1 cellular context compared by ENCODE assay signal in genomic region chr6:22474283-22474682, GRCh38.
TF ChIP-seq lines count a peak whose summit lies in the region.

No MANE protein-coding gene starts in this region.

TF ChIP-seq in SK-N-SH treated with all-trans-retinoic acid at 6 μM for 48 hours, 23 proteins besides CTCF, POLR2A, EP300 and RAD21 (continued from another document):
- TF ChIP-seq POU6F1 (CRISPR knock-in tag; IDR thresholded peaks at IDR 0.05; ENCODE audit: borderline replicate concordance, low read depth): no peak
- no peak for TF ChIP-seq TCF4 (CRISPR knock-in tag; IDR thresholded peaks at IDR 0.05; ENCODE audit: borderline replicate concordance)
- no peak for TF ChIP-seq OSR1 (CRISPR knock-in tag; IDR thresholded peaks at IDR 0.05)
- no peak for TF ChIP-seq ESRRG (CRISPR knock-in tag; IDR thresholded peaks at IDR 0.05)
- TF ChIP-seq ZFP30 (CRISPR knock-in tag; IDR thresholded peaks at IDR 0.05): no peak
- TF ChIP-seq ZNF8 (CRISPR knock-in tag; IDR thresholded peaks at IDR 0.05): no peak
TF ChIP-seq in SK-N-SH treated with all-trans-retinoic acid at 6 μM for 48 hours: peak in this region for 0.
